8 cellular contexts compared by ENCODE assay signal in genomic region chrX:11757729-11758399, GRCh38. TPM values are rescaled to one million over a fixed set of nuclear protein-coding genes. Genes with fewer than 3 reads are reported as not detected.
A peak's percentile ranks its signal among the peaks of the same experiment; 100 is the strongest.
DNase-seq lines count a peak whose midpoint lies in the region; ATAC-seq and TF ChIP-seq lines count a peak whose summit lies in the region.

TSS of gene MSL3 (plus strand) at chrX:11758237. CDS start at chrX:11758264, 27 bp downstream.

- peak within 1 kb of the TSS; percentile 98 for H3K4me3 Mint-ChIP-seq in activated T-cell treated with anti-CD3 and anti-CD28 coated beads, Interleukin-2, amount 50 U/mL, for 4 hours

- H3K27me3 ChIP-seq in esophagus (ENCODE audit: control insufficient read depth in 1 of 2, insufficient read depth in 2 of 2, low read length in 2 of 2), result no peaks in the 10 kb centered on the region
- H3K27me3 ChIP-seq in stomach, result no peaks in the 10 kb centered on the region

- no peaks in the 10 kb centered on the region for H3K9me3 ChIP-seq in esophagus (ENCODE audit: control insufficient read depth in 2 of 2, insufficient read depth in 1 of 2, low read depth in 1 of 2, low read length in 1 of 2)
- no peaks in the 10 kb centered on the region for H3K9me3 ChIP-seq in mucosa of descending colon
- H3K9me3 ChIP-seq in stomach, result no peaks in the 10 kb centered on the region

- H3K27me3 Mint-ChIP-seq in activated T-cell treated with anti-CD3 and anti-CD28 coated beads, Interleukin-2, amount 50 U/mL, for 4 hours (ENCODE audit: low read depth), result no peaks in the 10 kb centered on the region

- DNase-seq in GM12865 (ENCODE audit: low read depth), result peak; percentile 80
- peak; percentile 30 for DNase-seq in NCI-H345 treated with DMSO at 0.1 percent for 48 hours (lab: John Stamatoyannopoulos, UW; ENCODE audit: unreplicated experiment)
- peak; percentile 54 for DNase-seq in activated T-cell treated with anti-CD3 and anti-CD28 coated beads, Interleukin-2, amount 50 U/mL, for 4 hours
- DNase-seq in mucosa of descending colon, result peak; percentile 57 to 80 (median 75)
- DNase-seq in stomach, result peak; percentile 56

- ATAC-seq in HG02798 (IDR thresholded peaks at IDR 0.05; ENCODE audit: poor library complexity, unreplicated experiment), result peak; percentile 41
- ATAC-seq in activated T-cell treated with anti-CD3 and anti-CD28 coated beads, Interleukin-2, amount 50 U/mL, for 4 hours, result peak; percentile 47 to 59
- ATAC-seq in mucosa of descending colon, result peak; percentile 82

- intact Hi-C loops in mucosa of descending colon (cut with DNase I, micrococcal nuclease), result no loop called here
- intact Hi-C loops in stomach (cut with DNase I; ENCODE audit: low total_unique reads), result no loop called here

- peaks cover 15% of the 10 kb centered on the region for H3K36me3 Mint-ChIP-seq in activated T-cell treated with anti-CD3 and anti-CD28 coated beads, Interleukin-2, amount 50 U/mL, for 4 hours (ENCODE audit: insufficient read depth)

- H3K4me1 ChIP-seq in esophagus (ENCODE audit: control insufficient read depth in 2 of 2, insufficient read depth in 2 of 2, low read length in 1 of 2), result no peaks in the 10 kb centered on the region
- H3K4me1 ChIP-seq in mucosa of descending colon (ENCODE audit: low read depth), result peaks cover 6% of the 10 kb centered on the region
- H3K4me1 ChIP-seq in stomach, result peaks cover 0 to 26% (median 10%) of the 10 kb centered on the region in 4 donors

- TF ChIP-seq EP300 in stomach (IDR thresholded peaks at IDR 0.05), result no peak

- TF ChIP-seq CTCF in 22Rv1 (IDR thresholded peaks at IDR 0.05), result no peak
- no peak for TF ChIP-seq CTCF in GM12865 (IDR thresholded peaks at IDR 0.05; ENCODE audit: insufficient read depth, low read depth, low read length, missing control alignments)
- no peak for TF ChIP-seq CTCF in mucosa of descending colon (IDR thresholded peaks at IDR 0.05)
- TF ChIP-seq CTCF in stomach (IDR thresholded peaks at IDR 0.05), result no peak

- H3K27ac ChIP-seq in 22Rv1 (peak within 1 kb of the TSS; percentile 84), esophagus (ENCODE audit: low read depth in 2 of 2, low read length in 1 of 2) (peak within 1 kb of the TSS; percentile 85 to 93), stomach (peak within 1 kb of the TSS; percentile 85 to 97 (median 90))

- WGBS in esophagus, 2 donors, result 2 to 26% methylated on average over 58 to 85 of the region's 93 CpGs
- WGBS in stomach, 5 donors, result 0 to 55% (median 20%) methylated on average over 2 to 67 of the region's 93 CpGs; no CpG with 5 or more reads in 1 of the 5 donors

- H3K4me3 ChIP-seq in GM12865 (ENCODE audit: low read depth, low read length) (peak within 1 kb of the TSS; percentile 70), esophagus (ENCODE audit: low read depth in 1 of 2, low read length in 2 of 2) (peak within 1 kb of the TSS; percentile 62 to 83), mucosa of descending colon (peak within 1 kb of the TSS; percentile 34), stomach (peak within 1 kb of the TSS; percentile 55 to 72 (median 68))

- TF ChIP-seq POLR2A in stomach (IDR thresholded peaks at IDR 0.05), result no peak

- H3K4me1 Mint-ChIP-seq in activated T-cell treated with anti-CD3 and anti-CD28 coated beads, Interleukin-2, amount 50 U/mL, for 4 hours (ENCODE audit: low read depth), result peaks cover 24% of the 10 kb centered on the region

- H3K36me3 ChIP-seq in esophagus (ENCODE audit: control insufficient read depth in 2 of 2, insufficient read depth in 2 of 2, low read length in 1 of 2) (no peaks in the 10 kb centered on the region), mucosa of descending colon (ENCODE audit: low read depth) (no peaks in the 10 kb centered on the region), stomach (peaks cover 0 to 17% (median 12%) of the 10 kb centered on the region in 4 donors)

- no peaks in the 10 kb centered on the region for H3K9me3 Mint-ChIP-seq in activated T-cell treated with anti-CD3 and anti-CD28 coated beads, Interleukin-2, amount 50 U/mL, for 4 hours

RNA-seq across cellular contexts. Expression of gene MSL3, which starts in this region (rescaled TPM):
- 10 to 100 TPM; 37.5 to 41.2 (median 38.3) TPM for total RNA-seq in activated T-cell treated with anti-CD3 and anti-CD28 coated beads, Interleukin-2, amount 50 U/mL, for 4 hours
- polyA plus RNA-seq in esophagus, result 10 to 100 TPM; 14.5 to 29.9 TPM
- total RNA-seq in mucosa of descending colon, result 10 to 100 TPM; 17.2 to 25.3 (median 19.5) TPM
- 10 to 100 TPM; 13.6 to 44.0 (median 38.4) TPM for total RNA-seq in stomach
- 10 to 100 TPM; 16.5 to 22.3 (median 20.0) TPM for polyA plus RNA-seq in stomach

Comparison
In these comparisons a context has a peak if more than half of its experiments do, and no peak if none do; other contexts are left out.
1. Peak in every context shown above with its lines: DNase-seq, ATAC-seq, H3K4me3 ChIP-seq and H3K27ac ChIP-seq.
2. DNase-seq: peak in every context shown above with its lines; median percentile 80 in GM12865; 75 in mucosa of descending colon; 56 in stomach; 54 in activated T-cell treated with anti-CD3 and anti-CD28 coated beads, Interleukin-2, amount 50 U/mL, for 4 hours; 30 in NCI-H345 treated with DMSO at 0.1 percent for 48 hours.